Comparison of ENCODE assay signal across 30 cellular contexts in genomic region chr16:47667956-47668355, GRCh38.
"Had no signal": no experiment of that assay in that cellular context is flagged by ENCODE, and none has a peak within 500 bp of the region (broad histone marks: within the 10 kb centered on the region; RNA-seq: fewer than 3 reads in every experiment).

No MANE protein-coding gene starts in this region.

- H3K4me3 Mint-ChIP-seq: activated CD4-positive, alpha-beta memory T cell treated with anti-CD3 and anti-CD28 coated beads, Interleukin-2, amount 10 ng/mL, durations not matched to agents 7 days and 5 days; activated CD4-positive, alpha-beta T cell treated with anti-CD3 and anti-CD28 coated beads, Interleukin-2, amount 10 ng/mL, durations not matched to agents 7 days and 5 days; activated naive CD4-positive, alpha-beta T cell treated with anti-CD3 and anti-CD28 coated beads, Interleukin-2, amount 10 ng/mL, durations not matched to agents 7 days and 5 days; activated naive CD8-positive, alpha-beta T cell treated with anti-CD3 and anti-CD28 coated beads, Interleukin-2, amount 10 ng/mL, durations not matched to agents 7 days and 5 days; activated T-cell treated with anti-CD3 and anti-CD28 coated beads, Interleukin-2, amount 50 U/mL, for 24 hours; dendritic cell treated with granulocyte-macrophage colony-stimulating factor and Interleukin-4, amounts not matched to agents 40 ng/mL and 50 ng/mL, for 4 days; mesothelial cell of epicardium; naive B cell; neural crest cell; T-helper 17 cell had no signal

- H3K9me3 ChIP-seq: body of pancreas, gastrocnemius medialis, tibial nerve had no signal

- H3K27ac ChIP-seq: body of pancreas, gastrocnemius medialis, tibial nerve had no signal

- DNase-seq: activated CD4-positive, alpha-beta memory T cell treated with anti-CD3 and anti-CD28 coated beads, Interleukin-2, amount 10 ng/mL, durations not matched to agents 7 days and 5 days; activated CD4-positive, alpha-beta T cell treated with anti-CD3 and anti-CD28 coated beads for 1 hour; activated CD4-positive, alpha-beta T cell treated with anti-CD3 and anti-CD28 coated beads, Interleukin-2, amount 10 ng/mL, durations not matched to agents 7 days and 5 days; activated CD8-positive, alpha-beta memory T cell treated with anti-CD3 and anti-CD28 coated beads, Interleukin-2, amount 50 U/mL, for 48 hours; activated gamma-delta T cell; activated naive CD4-positive, alpha-beta T cell treated with anti-CD3 and anti-CD28 coated beads, Interleukin-2, amount 10 ng/mL, durations not matched to agents 7 days and 5 days; activated naive CD8-positive, alpha-beta T cell treated with anti-CD3 and anti-CD28 coated beads, Interleukin-2, amount 10 ng/mL, durations not matched to agents 7 days and 5 days; activated T-cell treated with anti-CD3 and anti-CD28 coated beads, Interleukin-2, amount 50 U/mL, for 24 hours; amniotic stem cell; body of pancreas; caudate nucleus; effector CD4-positive, alpha-beta T cell; gastrocnemius medialis; glutamatergic neuron; left cardiac atrium; left ventricle myocardium superior; naive B cell; occipital lobe; right cardiac atrium; stimulated activated CD4-positive, alpha-beta T cell treated with anti-CD3 and anti-CD28 coated beads, Interleukin-15, amount 100 ng/mL, for 24 hours; stimulated activated naive CD4-positive, alpha-beta T cell treated with Interleukin-2 at 50 U/mL for 16 hours; SW 1271; T-helper 17 cell; T1000 had no signal

- H3K9me3 Mint-ChIP-seq: activated CD4-positive, alpha-beta memory T cell treated with anti-CD3 and anti-CD28 coated beads, Interleukin-2, amount 10 ng/mL, durations not matched to agents 7 days and 5 days; activated CD4-positive, alpha-beta T cell treated with anti-CD3 and anti-CD28 coated beads, Interleukin-2, amount 10 ng/mL, durations not matched to agents 7 days and 5 days; activated naive CD4-positive, alpha-beta T cell treated with anti-CD3 and anti-CD28 coated beads, Interleukin-2, amount 10 ng/mL, durations not matched to agents 7 days and 5 days; activated naive CD8-positive, alpha-beta T cell treated with anti-CD3 and anti-CD28 coated beads, Interleukin-2, amount 10 ng/mL, durations not matched to agents 7 days and 5 days; activated T-cell treated with anti-CD3 and anti-CD28 coated beads, Interleukin-2, amount 50 U/mL, for 24 hours; dendritic cell treated with granulocyte-macrophage colony-stimulating factor and Interleukin-4, amounts not matched to agents 40 ng/mL and 50 ng/mL, for 4 days; mesothelial cell of epicardium; naive B cell; neural crest cell had no signal

- H3K27me3 Mint-ChIP-seq: activated CD4-positive, alpha-beta memory T cell treated with anti-CD3 and anti-CD28 coated beads, Interleukin-2, amount 10 ng/mL, durations not matched to agents 7 days and 5 days; activated CD4-positive, alpha-beta T cell treated with anti-CD3 and anti-CD28 coated beads, Interleukin-2, amount 10 ng/mL, durations not matched to agents 7 days and 5 days; activated naive CD4-positive, alpha-beta T cell treated with anti-CD3 and anti-CD28 coated beads, Interleukin-2, amount 10 ng/mL, durations not matched to agents 7 days and 5 days; activated naive CD8-positive, alpha-beta T cell treated with anti-CD3 and anti-CD28 coated beads, Interleukin-2, amount 10 ng/mL, durations not matched to agents 7 days and 5 days; activated T-cell treated with anti-CD3 and anti-CD28 coated beads, Interleukin-2, amount 50 U/mL, for 24 hours; dendritic cell treated with granulocyte-macrophage colony-stimulating factor and Interleukin-4, amounts not matched to agents 40 ng/mL and 50 ng/mL, for 4 days; naive B cell; T-helper 17 cell had no signal

- H3K27ac Mint-ChIP-seq: activated CD4-positive, alpha-beta memory T cell treated with anti-CD3 and anti-CD28 coated beads, Interleukin-2, amount 10 ng/mL, durations not matched to agents 7 days and 5 days; activated CD4-positive, alpha-beta T cell treated with anti-CD3 and anti-CD28 coated beads, Interleukin-2, amount 10 ng/mL, durations not matched to agents 7 days and 5 days; activated naive CD4-positive, alpha-beta T cell treated with anti-CD3 and anti-CD28 coated beads, Interleukin-2, amount 10 ng/mL, durations not matched to agents 7 days and 5 days; activated naive CD8-positive, alpha-beta T cell treated with anti-CD3 and anti-CD28 coated beads, Interleukin-2, amount 10 ng/mL, durations not matched to agents 7 days and 5 days; activated T-cell treated with anti-CD3 and anti-CD28 coated beads, Interleukin-2, amount 50 U/mL, for 24 hours; dendritic cell treated with granulocyte-macrophage colony-stimulating factor and Interleukin-4, amounts not matched to agents 40 ng/mL and 50 ng/mL, for 4 days; mesothelial cell of epicardium; T-helper 17 cell had no signal

- H3K27me3 ChIP-seq: body of pancreas, gastrocnemius medialis, tibial nerve had no signal

- H3K4me3 ChIP-seq: body of pancreas, gastrocnemius medialis, tibial nerve had no signal

- ATAC-seq: body of pancreas, gastrocnemius medialis, left cardiac atrium, left ventricle myocardium superior, right cardiac atrium, T-helper 17 cell had no signal

- FAIRE-seq: endometrium, keratinocyte had no signal

- H3K4me1 Mint-ChIP-seq: activated CD4-positive, alpha-beta memory T cell treated with anti-CD3 and anti-CD28 coated beads, Interleukin-2, amount 10 ng/mL, durations not matched to agents 7 days and 5 days; activated CD4-positive, alpha-beta T cell treated with anti-CD3 and anti-CD28 coated beads, Interleukin-2, amount 10 ng/mL, durations not matched to agents 7 days and 5 days; activated naive CD4-positive, alpha-beta T cell treated with anti-CD3 and anti-CD28 coated beads, Interleukin-2, amount 10 ng/mL, durations not matched to agents 7 days and 5 days; activated naive CD8-positive, alpha-beta T cell treated with anti-CD3 and anti-CD28 coated beads, Interleukin-2, amount 10 ng/mL, durations not matched to agents 7 days and 5 days; naive B cell; T-helper 17 cell had no signal

- H3K4me1 ChIP-seq: gastrocnemius medialis had no signal
